8 cellular contexts compared by ENCODE assay signal in genomic region chr22:40728731-40729189, GRCh38. TPM values are rescaled to one million over a fixed set of nuclear protein-coding genes. Genes with fewer than 3 reads are reported as not detected.
DNase-seq lines count a peak whose midpoint lies in the region; ATAC-seq lines count a peak whose summit lies in the region.

No MANE protein-coding gene starts in this region.

- H3K4me1 ChIP-seq in thymus (ENCODE audit: control insufficient read depth, insufficient read depth, low read length), result peaks cover 51% of the 10 kb centered on the region

- H3K4me3 ChIP-seq in thymus (ENCODE audit: low read length), result no peak overlapping the region

- H3K36me3 ChIP-seq in thymus (ENCODE audit: control insufficient read depth, insufficient read depth), result no peaks in the 10 kb centered on the region

- intact Hi-C loops in left colon (cut with DNase I, micrococcal nuclease), result no loop called here

- no peaks in the 10 kb centered on the region for H3K9me3 ChIP-seq in thymus (ENCODE audit: control insufficient read depth)

- DNase-seq in NCI-H82 (lab: John Stamatoyannopoulos, UW) (peak; percentile 14), NCI-H82 treated with DMSO at 0.1 percent for 48 hours (lab: John Stamatoyannopoulos, UW; ENCODE audit: unreplicated experiment) (no peak), left colon (peak in 1 of 2 donors; percentile 33), Kasumi-1 (lab: John Stamatoyannopoulos, UW) (no peak), NOMO-1 treated with DMSO at 0.1 percent for 48 hours (lab: John Stamatoyannopoulos, UW; ENCODE audit: unreplicated experiment) (no peak), NCI-H146 (lab: John Stamatoyannopoulos, UW) (no peak)
- peak; percentile 69 to 72 for DNase-seq in activated T-cell treated with anti-CD3 and anti-CD28 coated beads, Interleukin-2, amount 50 U/mL, for 48 hours

- peak overlapping the region; percentile 94 for H3K27ac ChIP-seq in thymus (ENCODE audit: low read depth)

- peak; percentile 21 for ATAC-seq in left colon

- no peaks in the 10 kb centered on the region for H3K27me3 ChIP-seq in thymus (ENCODE audit: control insufficient read depth, insufficient read depth)

- WGBS in thymus, result 3% methylated on average over 13 of the region's 13 CpGs

RNA-seq across cellular contexts. Expression of gene MCHR1, which starts 49.5 kb away (rescaled TPM):
- total RNA-seq in left colon, result not detected
- polyA plus RNA-seq in thymus, result 0.39 TPM

Comparison
In these comparisons a context has a peak if more than half of its experiments do, and no peak if none do; other contexts are left out.
1. DNase-seq: peak in NCI-H82 (single experiment) and activated T-cell treated with anti-CD3 and anti-CD28 coated beads, Interleukin-2, amount 50 U/mL, for 48 hours (2 of 2); none in NCI-H82 treated with DMSO at 0.1 percent for 48 hours (single experiment), Kasumi-1 (0 of 2), NOMO-1 treated with DMSO at 0.1 percent for 48 hours (single experiment) and NCI-H146 (single experiment).